Comparison of ENCODE assay signal across 1 cellular context in genomic region chr14:33791971-33792370, GRCh38.
TF ChIP-seq lines count a peak whose summit lies in the region.

No MANE protein-coding gene starts in this region.

TF ChIP-seq in GM23338, 12 proteins besides CTCF, POLR2A, EP300 and RAD21 (continued from another document):
- TF ChIP-seq ZNF462 (CRISPR knock-in tag; IDR thresholded peaks at IDR 0.05) (no peak), ETS1 (IDR thresholded peaks at IDR 0.05) (no peak), POLR2AphosphoS5 (IDR thresholded peaks at IDR 0.05; ENCODE audit: low read depth) (no peak), JUNB (IDR thresholded peaks at IDR 0.05; ENCODE audit: unreplicated experiment) (no peak), NANOG (IDR thresholded peaks at IDR 0.05; ENCODE audit: borderline replicate concordance) (no peak), EZH2phosphoT487 (IDR thresholded peaks at IDR 0.05; ENCODE audit: unreplicated experiment) (no peak), CREB1 (CRISPR knock-in tag; IDR thresholded peaks at IDR 0.05; ENCODE audit: low read depth) (no peak), ZNF331 (CRISPR knock-in tag; IDR thresholded peaks at IDR 0.05; ENCODE audit: low read depth) (no peak), ZNF114 (CRISPR knock-in tag; IDR thresholded peaks at IDR 0.05) (no peak), STAT1 (IDR thresholded peaks at IDR 0.05; ENCODE audit: unreplicated experiment) (no peak)
TF ChIP-seq in GM23338: peak in this region for 0.
